In genomic region chr3:170690133-170690981, GRCh38 we compare ENCODE assay signal across 8 cellular contexts.
DNase-seq lines count a peak whose midpoint lies in the region; ATAC-seq lines count a peak whose summit lies in the region.

No MANE protein-coding gene starts in this region.

- peak; percentile 20 for DNase-seq in CMK (ENCODE audit: low read depth)
- DNase-seq in NCI-H1694 (lab: John Stamatoyannopoulos, UW), result peak; percentile 16
- DNase-seq in activated CD4-positive, alpha-beta T cell treated with anti-CD3 and anti-CD28 coated beads for 1 hour, result peak; percentile 11
- DNase-seq in effector CD8-positive, alpha-beta T cell (lab: John Stamatoyannopoulos, UW), result peak; percentile 6
- peak; percentile 56 for DNase-seq in myocyte (ENCODE audit: low read depth)
- DNase-seq in superior temporal gyrus (ENCODE audit: extremely low spot score), result peak; percentile 83

- peak; percentile 64 for ATAC-seq in GM21529 (IDR thresholded peaks at IDR 0.05; ENCODE audit: unreplicated experiment)
- ATAC-seq in HG03196 (IDR thresholded peaks at IDR 0.05; ENCODE audit: unreplicated experiment), result no peak

Comparison
In these comparisons a context has a peak if more than half of its experiments do, and no peak if none do; other contexts are left out.
1. DNase-seq: peak in every context shown above with its lines; median percentile 83 in superior temporal gyrus; 56 in myocyte; 20 in CMK; 16 in NCI-H1694; 11 in activated CD4-positive, alpha-beta T cell treated with anti-CD3 and anti-CD28 coated beads for 1 hour; 6 in effector CD8-positive, alpha-beta T cell.